Comparison of ENCODE assay signal across 1 cellular context in genomic region chr2:169712791-169713227, GRCh38.
A peak's percentile ranks its signal among the peaks of the same experiment; 100 is the strongest.
TF ChIP-seq lines count a peak whose summit lies in the region.

No MANE protein-coding gene starts in this region.

TF ChIP-seq in HepG2, 621 proteins besides CTCF, POLR2A, EP300 and RAD21 (continued from another document):
- TF ChIP-seq ARID4A (CRISPR knock-in tag; IDR thresholded peaks at IDR 0.05; ENCODE audit: borderline replicate concordance) (no peak), CBX1 (IDR thresholded peaks at IDR 0.05; ENCODE audit: low read depth) (no peak), CREM (IDR thresholded peaks at IDR 0.05) (no peak), CREM (CRISPR knock-in tag; IDR thresholded peaks at IDR 0.05) (no peak), HNF4G (IDR thresholded peaks at IDR 0.05; ENCODE audit: borderline replicate concordance, low read depth, low read length) (peak; percentile 36; the same call in 1 of the 2 replicates), HNF4G (CRISPR knock-in tag; IDR thresholded peaks at IDR 0.05; ENCODE audit: borderline replicate concordance, low read depth) (no peak), RBM39 (IDR thresholded peaks at IDR 0.05; ENCODE audit: low read depth, low read length, poor library complexity, severe bottlenecking) (no peak), MIER3 (CRISPR knock-in tag; IDR thresholded peaks at IDR 0.05; ENCODE audit: borderline replicate concordance) (no peak), AGO1 (IDR thresholded peaks at IDR 0.05; ENCODE audit: low read depth, low read length, poor library complexity, severe bottlenecking) (no peak), HOMEZ (CRISPR knock-in tag; IDR thresholded peaks at IDR 0.05; ENCODE audit: low read depth) (peak; percentile 38; the same call in 1 of the 2 replicates), ZNF34 (CRISPR knock-in tag; IDR thresholded peaks at IDR 0.05; ENCODE audit: borderline replicate concordance) (0 out of 2 replicates have a peak, but pooled peaks have one; percentile 23)
